ENCODE assay signal across 10 cellular contexts in genomic region chr9:130995399-130995941, GRCh38. TPM values are rescaled to one million over a fixed set of nuclear protein-coding genes. Genes with fewer than 3 reads are reported as not detected.
A peak's percentile ranks its signal among the peaks of the same experiment; 100 is the strongest.
DNase-seq lines count a peak whose midpoint lies in the region; ATAC-seq, FAIRE-seq and TF ChIP-seq lines count a peak whose summit lies in the region.
"Had no signal": no experiment of that assay in that cellular context is flagged by ENCODE, and none has a peak within 500 bp of the region (broad histone marks: within the 10 kb centered on the region; RNA-seq: fewer than 3 reads in every experiment).

No MANE protein-coding gene starts in this region.

- H3K79me2 ChIP-seq in PC-3 (ENCODE audit: low read length) (no peaks in the 10 kb centered on the region), fibroblast of lung (ENCODE audit: control insufficient read depth, insufficient read depth, low read length) (no peaks in the 10 kb centered on the region)

- TF ChIP-seq CTCF in PC-3 (conservative IDR thresholded peaks at IDR 0.05; ENCODE audit: low read depth, low read length) (no peak), fibroblast of lung (conservative IDR thresholded peaks at IDR 0.05 in 1 of 2, IDR thresholded peaks at IDR 0.05 in 1 of 2; ENCODE audit: low read depth in 1 of 2, low read length in 2 of 2) (no peak)

- FAIRE-seq in GM19239 (lab: Jason Lieb, UNC) = no peak

- H3F3A ChIP-seq in PC-3 (ENCODE audit: low read length, unreplicated experiment) = no peaks in the 10 kb centered on the region

- intact Hi-C loops in PC-3 (cut with micrococcal nuclease) = no loop called here

- no TSS peak for BruUV-seq in PC-3 (replicated peaks; lab: Mats Ljungman, UMichigan)

- ATAC-seq in PC-3 (peak; percentile 39), HG03095 (IDR thresholded peaks at IDR 0.05; ENCODE audit: unreplicated experiment) (no peak)

- H3K4me1 ChIP-seq in PC-3 (ENCODE audit: insufficient read depth, low read length) = no peaks in the 10 kb centered on the region
- H3K4me1 ChIP-seq in fibroblast of lung (ENCODE audit: control insufficient read depth, extremely low read depth, insufficient read depth, low read length) = peaks cover 8% of the 10 kb centered on the region

- H4K20me1 ChIP-seq in PC-3 (ENCODE audit: low read length) = no peaks in the 10 kb centered on the region
- H4K20me1 ChIP-seq in fibroblast of lung (ENCODE audit: control insufficient read depth, extremely low read depth, insufficient read depth, low read length) = no peaks in the 10 kb centered on the region

- peak; percentile 17 for DNase-seq in NCI-H1694 treated with DMSO at 0.1 percent for 48 hours (lab: John Stamatoyannopoulos, UW)
- DNase-seq in NCI-H1694 (lab: John Stamatoyannopoulos, UW) = no peak
- DNase-seq in PC-3 = peak; percentile 28
- DNase-seq in fibroblast of lung (ENCODE audit: low read depth in 2 of 2) = peak; percentile 48 to 63
- DNase-seq in retina = peak; percentile 91
- DNase-seq in GM19239 (ENCODE audit: insufficient read length, low spot score) = no peak
- DNase-seq in activated naive CD4-positive, alpha-beta T cell treated with anti-CD3 and anti-CD28 coated beads, Interleukin-2, amount 50 U/mL, for 16 hours = no peak
- DNase-seq: NCI-H1092 treated with DMSO at 0.1 percent for 48 hours; stimulated activated CD8-positive, alpha-beta memory T cell treated with anti-CD3 and anti-CD28 coated beads, Interleukin-4, amount 100 ng/mL, for 48 hours had no signal

- H3K9ac ChIP-seq in PC-3 (ENCODE audit: low read length) (no peak overlapping the region), fibroblast of lung (ENCODE audit: insufficient read depth, low read length) (no peak overlapping the region)

- H3K27me3 ChIP-seq in PC-3 (ENCODE audit: low read length) (no peaks in the 10 kb centered on the region), fibroblast of lung (ENCODE audit: control insufficient read depth, insufficient read depth, low read length) (peaks cover 9% of the 10 kb centered on the region)

- H3K9me3 ChIP-seq in PC-3 (ENCODE audit: low read length) (no peaks in the 10 kb centered on the region), fibroblast of lung (ENCODE audit: control insufficient read depth, insufficient read depth, low read depth, low read length) (no peaks in the 10 kb centered on the region)

- POLR2A ChIA-PET in PC-3 (lab: Charles Lee; ENCODE audit: unreplicated experiment) = no interaction called here

- H3K4me3 ChIP-seq in PC-3 (ENCODE audit: low read length) (no peak overlapping the region), fibroblast of lung (replicated peaks in 1 of 4; ENCODE audit: control extremely low read depth in 1 of 4, insufficient read depth in 1 of 4, low read depth in 3 of 4, low read length in 4 of 4) (no peak overlapping the region)

- no peaks in the 10 kb centered on the region for H3K9me2 ChIP-seq in PC-3 (replicated peaks; ENCODE audit: low read length)

- H2AFZ ChIP-seq in PC-3 (ENCODE audit: low read length) (no peak overlapping the region), fibroblast of lung (ENCODE audit: low read length) (peak overlapping the region; percentile 33)

- H3K36me3 ChIP-seq in PC-3 (ENCODE audit: low read depth, low read length) (no peaks in the 10 kb centered on the region), fibroblast of lung (ENCODE audit: control insufficient read depth, insufficient read depth, low read length) (no peaks in the 10 kb centered on the region)

- H3K4me2 ChIP-seq in PC-3 (ENCODE audit: low read length) (no peak overlapping the region), fibroblast of lung (ENCODE audit: extremely low read depth, insufficient read depth, low read length) (no peak overlapping the region)

- CTCF ChIA-PET in PC-3 (lab: Charles Lee) = interaction anchor here (0.5 kb wide), 1 partner anchor 48 kb away, joined by 3 read pairs; no protein-coding TSS in a partner anchor

- no peak overlapping the region for H3K27ac ChIP-seq in PC-3 (ENCODE audit: low read length)
- no peak overlapping the region for H3K27ac ChIP-seq in fibroblast of lung (ENCODE audit: insufficient read depth, low read length)

RNA-seq across cellular contexts. Expression of gene LAMC3, which starts 13.5 kb away (rescaled TPM):
- total RNA-seq in PC-3 (2014; rRNA removed) (4.6 and 6.0 TPM in 2 replicates), fibroblast of lung (under 0.01 and 0.17 TPM in 2 replicates)
- polyA plus RNA-seq in fibroblast of lung = 0.02 and 1.4 TPM in 2 replicates
- polyA plus RNA-seq in fibroblast of lung (2012) = 3.7 TPM in 1 of 2 replicates, not detected in the other
- polyA minus RNA-seq in fibroblast of lung (ENCODE audit: low replicate concordance) = 0.15 and 1.4 TPM in 2 replicates

RNA-seq across cellular contexts. Expression of gene FIBCD1, which starts 56.4 kb away (rescaled TPM):
- total RNA-seq in PC-3 (2014; rRNA removed) = 7.5 and 8.9 TPM in 2 replicates
- 7.3 and 9.8 TPM in 2 replicates for total RNA-seq in fibroblast of lung
- polyA plus RNA-seq in fibroblast of lung = 7.2 and 28.0 TPM in 2 replicates
- polyA plus RNA-seq in fibroblast of lung (2012) = 24.8 and 66.0 TPM in 2 replicates
- 5.4 and 39.7 TPM in 2 replicates for polyA minus RNA-seq in fibroblast of lung (ENCODE audit: low replicate concordance)

Comparison
In these comparisons a context has a peak if more than half of its experiments do, and no peak if none do; other contexts are left out.
1. DNase-seq: peak in NCI-H1694 treated with DMSO at 0.1 percent for 48 hours (single experiment), PC-3 (single experiment), fibroblast of lung (2 of 2) and retina (single experiment); none in NCI-H1694 (single experiment), GM19239 (single experiment) and activated naive CD4-positive, alpha-beta T cell treated with anti-CD3 and anti-CD28 coated beads, Interleukin-2, amount 50 U/mL, for 16 hours (single experiment).